In genomic region chr12:122423258-122424165, GRCh38 we compare ENCODE assay signal across 8 cellular contexts. TPM values are rescaled to one million over a fixed set of nuclear protein-coding genes. Genes with fewer than 3 reads are reported as not detected.
DNase-seq lines count a peak whose midpoint lies in the region; ATAC-seq and TF ChIP-seq lines count a peak whose summit lies in the region.

No MANE protein-coding gene starts in this region.

- peak overlapping the region; percentile 88 for H3K4me3 Mint-ChIP-seq in activated T-helper 1 cell treated with anti-CD3 and anti-CD28 coated beads, Interleukin-12 subunit alpha, Interleukin-12 subunit beta, Interleukin-2, Interleukin-4 antibody, amounts not matched to agents 30 ng/mL and 10 ng/mL and 1 ng/mL, durations not matched to agents 14 hours and 24 hours and 36 hours

- TF ChIP-seq CTCF in heart right ventricle (IDR thresholded peaks at IDR 0.05): no peak

- H3K27me3 ChIP-seq in heart right ventricle: no peaks in the 10 kb centered on the region

- H3K27ac Mint-ChIP-seq in activated T-helper 1 cell treated with anti-CD3 and anti-CD28 coated beads, Interleukin-12 subunit alpha, Interleukin-12 subunit beta, Interleukin-2, Interleukin-4 antibody, amounts not matched to agents 30 ng/mL and 10 ng/mL and 1 ng/mL, durations not matched to agents 14 hours and 24 hours and 36 hours: peak overlapping the region; percentile 89

- peak overlapping the region; percentile 43 to 100 (median 92) for H3K4me3 ChIP-seq in heart right ventricle

- no peaks in the 10 kb centered on the region for H3K9me3 Mint-ChIP-seq in activated T-helper 1 cell treated with anti-CD3 and anti-CD28 coated beads, Interleukin-12 subunit alpha, Interleukin-12 subunit beta, Interleukin-2, Interleukin-4 antibody, amounts not matched to agents 30 ng/mL and 10 ng/mL and 1 ng/mL, durations not matched to agents 14 hours and 24 hours and 36 hours

- peak overlapping the region; percentile 31 to 100 (median 84) for H3K27ac ChIP-seq in heart right ventricle

- H3K36me3 ChIP-seq in heart right ventricle: no peaks in the 10 kb centered on the region

- no peaks in the 10 kb centered on the region for H3K36me3 Mint-ChIP-seq in activated T-helper 1 cell treated with anti-CD3 and anti-CD28 coated beads, Interleukin-12 subunit alpha, Interleukin-12 subunit beta, Interleukin-2, Interleukin-4 antibody, amounts not matched to agents 30 ng/mL and 10 ng/mL and 1 ng/mL, durations not matched to agents 14 hours and 24 hours and 36 hours (ENCODE audit: low read depth)

- WGBS in heart right ventricle, 2 donors: 18% methylated on average over 21 of the region's 21 CpGs

- H3K9me3 ChIP-seq in heart right ventricle: no peaks in the 10 kb centered on the region

- intact Hi-C loops in activated T-helper 1 cell treated with anti-CD3 and anti-CD28 coated beads, Interleukin-12 subunit alpha, Interleukin-12 subunit beta, Interleukin-2, Interleukin-4 antibody, amounts not matched to agents 30 ng/mL and 10 ng/mL and 1 ng/mL, durations not matched to agents 14 hours and 24 hours and 36 hours (cut with micrococcal nuclease): loop anchor here (1.0 to 5.0 kb wide), 4 partner anchors 47 to 197 kb away; partner anchors contain the start of genes DIABLO and VPS33A
- intact Hi-C loops in heart right ventricle (cut with DNase I) (no loop called here), posterior cingulate gyrus (cut with DNase I) (loop anchor here (2.0 kb wide), 1 partner anchor 77 kb away; the partner anchor contains the start of gene ZCCHC8)

- peaks cover 24% of the 10 kb centered on the region for H3K4me1 Mint-ChIP-seq in activated T-helper 1 cell treated with anti-CD3 and anti-CD28 coated beads, Interleukin-12 subunit alpha, Interleukin-12 subunit beta, Interleukin-2, Interleukin-4 antibody, amounts not matched to agents 30 ng/mL and 10 ng/mL and 1 ng/mL, durations not matched to agents 14 hours and 24 hours and 36 hours (ENCODE audit: low read depth)

- DNase-seq in NCI-H146 (lab: John Stamatoyannopoulos, UW): peak; percentile 68
- no peak for DNase-seq in NCI-H146 treated with DMSO at 0.1 percent for 48 hours (lab: John Stamatoyannopoulos, UW; ENCODE audit: unreplicated experiment)
- DNase-seq in NAMALWA (ENCODE audit: low spot score): peak; percentile 53
- DNase-seq in activated T-helper 1 cell treated with anti-CD3 and anti-CD28 coated beads, Interleukin-12 subunit alpha, Interleukin-12 subunit beta, Interleukin-2, Interleukin-4 antibody, amounts not matched to agents 30 ng/mL and 10 ng/mL and 1 ng/mL, durations not matched to agents 14 hours and 24 hours and 36 hours (ENCODE audit: low spot score): no peak
- peak; percentile 11 to 13 for DNase-seq in heart right ventricle
- DNase-seq in posterior cingulate gyrus: peak in 9 of 10 donors; percentile 20 to 78 (median 29)
- no peak for DNase-seq in NCI-H128 (lab: John Stamatoyannopoulos, UW; ENCODE audit: unreplicated experiment)

- peak in 5 of 8 donors; percentile 16 to 30 (median 25) for ATAC-seq in heart right ventricle
- no peak for ATAC-seq in GM21717 (IDR thresholded peaks at IDR 0.05; ENCODE audit: unreplicated experiment)

- H3K4me1 ChIP-seq in heart right ventricle: peaks cover 12 to 38% (median 27%) of the 10 kb centered on the region in 9 donors

- H3K27me3 Mint-ChIP-seq in activated T-helper 1 cell treated with anti-CD3 and anti-CD28 coated beads, Interleukin-12 subunit alpha, Interleukin-12 subunit beta, Interleukin-2, Interleukin-4 antibody, amounts not matched to agents 30 ng/mL and 10 ng/mL and 1 ng/mL, durations not matched to agents 14 hours and 24 hours and 36 hours (ENCODE audit: insufficient read depth): peaks cover 2% of the 10 kb centered on the region

RNA-seq across cellular contexts. Expression of gene CLIP1, which starts 1.0 kb away (rescaled TPM):
- 64.1 and 71.9 TPM in 2 replicates for total RNA-seq in activated T-helper 1 cell treated with anti-CD3 and anti-CD28 coated beads, Interleukin-12 subunit alpha, Interleukin-12 subunit beta, Interleukin-2, Interleukin-4 antibody, amounts not matched to agents 30 ng/mL and 10 ng/mL and 1 ng/mL, durations not matched to agents 14 hours and 24 hours and 36 hours
- 100 to 1,000 TPM in 5 of 10 donors, 10 to 100 TPM in 5; 87.4 to 135 (median 100) TPM for total RNA-seq in heart right ventricle
- polyA plus RNA-seq in heart right ventricle: 10 to 100 TPM; 36.3 to 39.1 TPM

Comparison
In these comparisons a context has a peak if more than half of its experiments do, and no peak if none do; other contexts are left out.
1. DNase-seq: peak in NCI-H146 (single experiment), NAMALWA (single experiment), heart right ventricle (2 of 2) and posterior cingulate gyrus (9 of 10); none in NCI-H146 treated with DMSO at 0.1 percent for 48 hours (single experiment), activated T-helper 1 cell treated with anti-CD3 and anti-CD28 coated beads, Interleukin-12 subunit alpha, Interleukin-12 subunit beta, Interleukin-2, Interleukin-4 antibody, amounts not matched to agents 30 ng/mL and 10 ng/mL and 1 ng/mL, durations not matched to agents 14 hours and 24 hours and 36 hours (single experiment) and NCI-H128 (single experiment).
2. intact Hi-C loops: an anchor here in activated T-helper 1 cell treated with anti-CD3 and anti-CD28 coated beads, Interleukin-12 subunit alpha, Interleukin-12 subunit beta, Interleukin-2, Interleukin-4 antibody, amounts not matched to agents 30 ng/mL and 10 ng/mL and 1 ng/mL, durations not matched to agents 14 hours and 24 hours and 36 hours (1.0 to 5.0 kb wide) and posterior cingulate gyrus (2.0 kb wide); none called in heart right ventricle.